ENCODE assay signal across 8 cellular contexts in the genomic region with DNA sequence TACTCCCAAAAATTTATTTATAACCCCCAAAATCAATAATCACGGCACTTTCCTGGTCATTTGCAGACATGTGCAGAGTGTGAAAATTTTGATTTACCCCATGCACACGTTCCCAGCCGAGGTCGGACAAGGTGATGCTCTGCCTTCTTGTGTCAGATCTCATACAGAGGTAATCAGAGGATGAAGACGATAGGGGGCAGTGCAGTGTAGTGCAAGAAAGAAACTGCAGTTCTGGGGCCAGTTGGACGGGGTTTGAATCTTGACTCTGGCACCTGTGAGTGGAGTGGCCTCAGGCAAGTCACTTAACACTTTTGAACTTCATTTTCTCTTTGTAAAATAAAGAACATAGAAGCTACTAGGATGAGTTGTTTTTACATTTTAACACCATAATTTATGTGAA.
A peak's percentile ranks its signal among the peaks of the same experiment; 100 is the strongest.
DNase-seq lines count a peak whose midpoint lies in the region; ATAC-seq and TF ChIP-seq lines count a peak whose summit lies in the region.

No MANE protein-coding gene starts in this region.

- H3K36me3 ChIP-seq in right atrium auricular region, result no peaks in the 10 kb centered on the region

- ATAC-seq in GM19023 (IDR thresholded peaks at IDR 0.05; ENCODE audit: unreplicated experiment) (peak; percentile 49), GM21717 (IDR thresholded peaks at IDR 0.05; ENCODE audit: unreplicated experiment) (no peak)

- DNase-seq in AG09319 (ENCODE audit: extremely low read depth, low read depth) (no peak), NCI-H524 treated with DMSO at 0.1 percent for 48 hours (lab: John Stamatoyannopoulos, UW) (peak; percentile 21), right atrium auricular region (ENCODE audit: low spot score) (no peak), mucosa of gallbladder (ENCODE audit: low spot score) (no peak)
- DNase-seq in activated T-helper 2 cell treated with anti-CD3 and anti-CD28 coated beads, Interferon-gamma antibody, Interleukin-2, Interleukin-4, amounts not matched to agents 10 μg/mL and 5 μg/mL and 100 μg/mL, durations not matched to agents 14 hours and 24 hours and 36 hours (ENCODE audit: low spot score), result peak; percentile 8
- peak in 5 of 6 experiments; percentile 0 to 24 (median 19) for DNase-seq in stimulated activated naive CD4-positive, alpha-beta T cell (lab: John Stamatoyannopoulos, UW)

- TF ChIP-seq CTCF in AG09319 (IDR thresholded peaks at IDR 0.05; ENCODE audit: low read depth, low read length), result peak; percentile 53
- peak; percentile 28 to 51 for TF ChIP-seq CTCF in right atrium auricular region (IDR thresholded peaks at IDR 0.05)

- H3K27me3 Mint-ChIP-seq in activated T-helper 2 cell treated with anti-CD3 and anti-CD28 coated beads, Interferon-gamma antibody, Interleukin-2, Interleukin-4, amounts not matched to agents 10 μg/mL and 5 μg/mL and 100 μg/mL, durations not matched to agents 14 hours and 24 hours and 36 hours (ENCODE audit: low read depth), result peaks cover 9% of the 10 kb centered on the region

- H3K27me3 ChIP-seq in right atrium auricular region, result no peaks in the 10 kb centered on the region

- no peaks in the 10 kb centered on the region for H3K9me3 ChIP-seq in right atrium auricular region

- no peak overlapping the region for H3K4me3 ChIP-seq in right atrium auricular region

- H3K9me3 Mint-ChIP-seq in activated T-helper 2 cell treated with anti-CD3 and anti-CD28 coated beads, Interferon-gamma antibody, Interleukin-2, Interleukin-4, amounts not matched to agents 10 μg/mL and 5 μg/mL and 100 μg/mL, durations not matched to agents 14 hours and 24 hours and 36 hours, result no peaks in the 10 kb centered on the region

- H3K27ac ChIP-seq in right atrium auricular region, result no peak overlapping the region

- H3K27ac Mint-ChIP-seq in activated T-helper 2 cell treated with anti-CD3 and anti-CD28 coated beads, Interferon-gamma antibody, Interleukin-2, Interleukin-4, amounts not matched to agents 10 μg/mL and 5 μg/mL and 100 μg/mL, durations not matched to agents 14 hours and 24 hours and 36 hours, result no peak overlapping the region

- H3K36me3 Mint-ChIP-seq in activated T-helper 2 cell treated with anti-CD3 and anti-CD28 coated beads, Interferon-gamma antibody, Interleukin-2, Interleukin-4, amounts not matched to agents 10 μg/mL and 5 μg/mL and 100 μg/mL, durations not matched to agents 14 hours and 24 hours and 36 hours (ENCODE audit: low read depth), result no peaks in the 10 kb centered on the region

- intact Hi-C loops in activated T-helper 2 cell treated with anti-CD3 and anti-CD28 coated beads, Interferon-gamma antibody, Interleukin-2, Interleukin-4, amounts not matched to agents 10 μg/mL and 5 μg/mL and 100 μg/mL, durations not matched to agents 14 hours and 24 hours and 36 hours (cut with micrococcal nuclease), result loop anchor here (2.0 to 5.0 kb wide), 2 partner anchors 91 to 239 kb away; partner anchors contain the start of genes NCBP2L, PRPS1 and TSC22D3

- no peaks in the 10 kb centered on the region for H3K4me1 Mint-ChIP-seq in activated T-helper 2 cell treated with anti-CD3 and anti-CD28 coated beads, Interferon-gamma antibody, Interleukin-2, Interleukin-4, amounts not matched to agents 10 μg/mL and 5 μg/mL and 100 μg/mL, durations not matched to agents 14 hours and 24 hours and 36 hours (ENCODE audit: low read depth)

- H3K4me1 ChIP-seq in right atrium auricular region, result no peaks in the 10 kb centered on the region

- H3K4me3 Mint-ChIP-seq in activated T-helper 2 cell treated with anti-CD3 and anti-CD28 coated beads, Interferon-gamma antibody, Interleukin-2, Interleukin-4, amounts not matched to agents 10 μg/mL and 5 μg/mL and 100 μg/mL, durations not matched to agents 14 hours and 24 hours and 36 hours (ENCODE audit: low read depth), result no peak overlapping the region

Comparison
In these comparisons a context has a peak if more than half of its experiments do, and no peak if none do; other contexts are left out.
1. DNase-seq: peak in NCI-H524 treated with DMSO at 0.1 percent for 48 hours (single experiment), activated T-helper 2 cell treated with anti-CD3 and anti-CD28 coated beads, Interferon-gamma antibody, Interleukin-2, Interleukin-4, amounts not matched to agents 10 μg/mL and 5 μg/mL and 100 μg/mL, durations not matched to agents 14 hours and 24 hours and 36 hours (single experiment) and stimulated activated naive CD4-positive, alpha-beta T cell (5 of 6); none in AG09319 (single experiment), right atrium auricular region (single experiment) and mucosa of gallbladder (single experiment).